In genomic region chr19:49111218-49111998, GRCh38 we compare ENCODE assay signal across 1 cellular context.
TF ChIP-seq lines count a peak whose summit lies in the region.

No MANE protein-coding gene starts in this region.

TF ChIP-seq in GM12878, 131 proteins besides CTCF, POLR2A, EP300 and RAD21:
- TF ChIP-seq BCL3 (IDR thresholded peaks at IDR 0.05; ENCODE audit: borderline replicate concordance, insufficient read depth, low read depth, low read length, poor library complexity, severe bottlenecking) = peak; percentile 48
- peak; percentile 45; the same call in 1 of the 2 replicates for TF ChIP-seq POLR2AphosphoS5 (IDR thresholded peaks at IDR 0.05; ENCODE audit: low read length)
- TF ChIP-seq RFX5 (IDR thresholded peaks at IDR 0.05; ENCODE audit: low read depth, low read length) = no peak
- no peak for TF ChIP-seq CUX1 (IDR thresholded peaks at IDR 0.05; ENCODE audit: insufficient replicate concordance, low read depth, low read length)
- TF ChIP-seq CBFB (IDR thresholded peaks at IDR 0.05; ENCODE audit: low read depth) = no peak
- TF ChIP-seq BCL11A (IDR thresholded peaks at IDR 0.05; ENCODE audit: low read depth, low read length) = no peak
- no peak for TF ChIP-seq ZZZ3 (IDR thresholded peaks at IDR 0.05; ENCODE audit: control insufficient read depth, insufficient read length, low read depth)
- no peak for TF ChIP-seq JUND (IDR thresholded peaks at IDR 0.05; ENCODE audit: low read depth, low read length)
TF ChIP-seq in GM12878: peak in this region for 2.
